Comparison of ENCODE assay signal across 8 cellular contexts in the genomic region with DNA sequence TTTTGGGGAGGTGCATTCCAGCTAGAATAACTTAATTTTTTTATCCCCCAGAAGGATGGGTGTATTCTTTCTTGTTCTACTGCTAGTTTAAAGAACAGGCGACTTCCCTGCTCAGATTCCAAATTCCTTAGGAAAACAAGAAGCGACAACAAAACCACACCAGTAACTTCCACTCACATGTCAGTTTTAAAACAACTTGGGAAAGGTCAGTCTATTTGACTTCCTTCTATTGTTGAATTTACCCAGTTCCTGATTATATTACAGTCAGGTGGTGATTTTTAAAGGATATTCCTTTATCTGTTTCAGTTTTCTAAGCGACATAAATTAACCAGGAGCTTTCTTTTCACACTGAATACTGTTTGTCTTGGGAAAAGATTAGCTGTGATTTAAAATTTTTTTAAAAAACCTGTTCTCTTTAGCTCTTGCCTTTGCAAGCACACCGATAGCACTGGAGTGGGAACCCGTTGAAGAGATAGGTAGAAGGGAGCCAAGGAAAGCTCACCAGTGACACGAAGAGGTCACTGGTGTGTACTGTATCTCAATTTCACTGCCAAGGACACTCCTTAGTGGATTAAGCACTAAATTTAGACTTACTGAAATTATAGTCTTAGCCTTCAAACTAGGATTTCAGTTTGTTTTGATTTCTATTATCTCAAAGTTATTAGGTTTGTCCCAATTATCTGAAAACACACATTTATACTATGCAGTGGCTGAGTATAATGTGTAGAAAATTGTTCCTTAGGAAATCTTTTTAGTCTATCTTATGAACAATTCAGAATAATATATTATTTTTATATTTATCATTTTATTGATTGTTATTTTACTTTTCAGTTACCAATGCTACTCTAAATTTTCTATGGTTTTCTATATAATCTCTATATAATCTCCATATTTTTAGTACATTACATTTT. TPM values are rescaled to one million over a fixed set of nuclear protein-coding genes. Genes with fewer than 3 reads are reported as not detected.
DNase-seq lines count a peak whose midpoint lies in the region; FAIRE-seq and TF ChIP-seq lines count a peak whose summit lies in the region.

No MANE protein-coding gene starts in this region.

- peak overlapping the region; percentile 61 for H3K9ac ChIP-seq in mesenchymal stem cell (ENCODE audit: low read length)

- H3K4me3 Mint-ChIP-seq in HFFc6: peak overlapping the region; percentile 22; the same call in 1 of the 2 replicates

- TF ChIP-seq CTCF in A673 (conservative IDR thresholded peaks at IDR 0.05; ENCODE audit: low read depth, low read length) (peak; percentile 66), GM12875 (IDR thresholded peaks at IDR 0.05; ENCODE audit: borderline replicate concordance, insufficient read depth, low read depth, low read length) (peak; percentile 61), HFFc6 (IDR thresholded peaks at IDR 0.05) (peak; percentile 79), PC-9 (conservative IDR thresholded peaks at IDR 0.05) (peak; percentile 85), dorsolateral prefrontal cortex (IDR thresholded peaks at IDR 0.05 in 54 of 56, conservative IDR thresholded peaks at IDR 0.05 in 2 of 56; ENCODE audit: low read depth in 1 of 56, partially characterized antibody in 56 of 56) (peak; percentile 25 to 78 (median 61))

- no peak overlapping the region for H3K27ac Mint-ChIP-seq in HFFc6

- H3K27me3 ChIP-seq in A673 (replicated peaks; ENCODE audit: insufficient read depth, low read depth, low read length, poor library complexity) (peaks cover 7% of the 10 kb centered on the region), PC-9 (ENCODE audit: insufficient read depth, low read depth) (no peaks in the 10 kb centered on the region), dorsolateral prefrontal cortex (no peaks in the 10 kb centered on the region), mesenchymal stem cell (ENCODE audit: control insufficient read depth in 1 of 2, insufficient read depth in 1 of 2, low read length in 2 of 2) (no peaks in the 10 kb centered on the region)

- WGBS in mesenchymal stem cell: 12% methylated on average over 5 of the region's 6 CpGs

- H3K79me1 ChIP-seq in mesenchymal stem cell (replicated peaks; ENCODE audit: low read length, poor library complexity, severe bottlenecking): peaks cover 2% of the 10 kb centered on the region

- H3K9me3 ChIP-seq in A673 (ENCODE audit: low read depth, low read length, poor library complexity, severe bottlenecking) (no peaks in the 10 kb centered on the region), PC-9 (ENCODE audit: insufficient read depth, low read depth) (0 out of 2 replicates have a peak, but pooled peaks cover 7% of the 10 kb centered on the region), mesenchymal stem cell (ENCODE audit: control insufficient read depth, low read length) (no peaks in the 10 kb centered on the region)

- no peaks in the 10 kb centered on the region for H3K9me2 ChIP-seq in PC-9 (ENCODE audit: insufficient read depth)

- no peaks in the 10 kb centered on the region for H3K36me3 Mint-ChIP-seq in HFFc6 (ENCODE audit: low read depth)

- no peak overlapping the region for H3K23ac ChIP-seq in mesenchymal stem cell (ENCODE audit: low read length in 2 of 2)

- H2BK120ac ChIP-seq in mesenchymal stem cell (ENCODE audit: low read depth, low read length): no peak overlapping the region

- H3K4me1 ChIP-seq in A673 (ENCODE audit: insufficient read depth, low read length, poor library complexity, severe bottlenecking) (peaks cover 17% of the 10 kb centered on the region), PC-9 (replicated peaks; ENCODE audit: insufficient read depth) (peaks cover 10% of the 10 kb centered on the region), mesenchymal stem cell (ENCODE audit: control insufficient read depth, insufficient read depth, low read depth, low read length) (no peaks in the 10 kb centered on the region)

- peaks cover 42% of the 10 kb centered on the region for H3K4me1 Mint-ChIP-seq in HFFc6 (ENCODE audit: low read depth)

- H2BK12ac ChIP-seq in mesenchymal stem cell (ENCODE audit: low read length in 2 of 2): no peak overlapping the region

- H2AFZ ChIP-seq in PC-9: no peak overlapping the region
- H2AFZ ChIP-seq in mesenchymal stem cell (ENCODE audit: low read depth, low read length): no peak overlapping the region

- CTCF ChIA-PET in A673 (lab: Charles Lee) (interaction anchor here (0.5 to 1.7 kb wide), 6 partner anchors 24 to 1002 kb away, joined by 3 to 6 read pairs (median 4); no protein-coding TSS in a partner anchor), PC-9 (lab: Charles Lee) (interaction anchor here (0.6 to 1.6 kb wide), 5 partner anchors 21 to 1093 kb away, joined by 3 to 21 read pairs (median 4); no protein-coding TSS in a partner anchor)

- H4K91ac ChIP-seq in mesenchymal stem cell (ENCODE audit: low read length): no peak overlapping the region

- H3K4me3 ChIP-seq in A673 (ENCODE audit: low read depth, low read length, poor library complexity, severe bottlenecking) (no peak overlapping the region), GM12875 (ENCODE audit: low read depth, low read length) (no peak overlapping the region), PC-9 (no peak overlapping the region), dorsolateral prefrontal cortex (peak overlapping the region in 24 of 59 donors; percentile 2 to 42 (median 20)), mesenchymal stem cell (ENCODE audit: insufficient read depth in 1 of 2, low read depth in 1 of 2, low read length in 2 of 2) (no peak overlapping the region)

- H3K4me2 ChIP-seq in PC-9 (peak overlapping the region; percentile 18), mesenchymal stem cell (ENCODE audit: low read length, poor library complexity, severe bottlenecking) (no peak overlapping the region)

- H3K79me2 ChIP-seq in PC-9 (ENCODE audit: low read depth): no peaks in the 10 kb centered on the region

- H3K36me3 ChIP-seq in A673 (ENCODE audit: insufficient read depth, low read length, poor library complexity, severe bottlenecking) (no peaks in the 10 kb centered on the region), PC-9 (ENCODE audit: low read depth) (no peaks in the 10 kb centered on the region), mesenchymal stem cell (ENCODE audit: control insufficient read depth in 1 of 2, insufficient read depth in 2 of 2, low read depth in 1 of 2, low read length in 2 of 2) (no peaks in the 10 kb centered on the region)

- no peaks in the 10 kb centered on the region for H3K27me3 Mint-ChIP-seq in HFFc6 (ENCODE audit: insufficient read depth)

- H3K9me3 Mint-ChIP-seq in HFFc6: no peaks in the 10 kb centered on the region

- H3K14ac ChIP-seq in mesenchymal stem cell (ENCODE audit: low read length in 2 of 2): no peak overlapping the region

- no peak overlapping the region for H2BK5ac ChIP-seq in mesenchymal stem cell (ENCODE audit: low read depth, low read length, poor library complexity, severe bottlenecking)

- H3K18ac ChIP-seq in mesenchymal stem cell (ENCODE audit: low read depth in 1 of 2, low read length in 2 of 2): no peak overlapping the region

- H2AK5ac ChIP-seq in mesenchymal stem cell (ENCODE audit: low read length, severe bottlenecking): no peak overlapping the region

- intact Hi-C loops in A673 (cut with micrococcal nuclease; ENCODE audit: unreplicated experiment): no loop called here
- intact Hi-C loops in PC-9 (cut with micrococcal nuclease; ENCODE audit: unreplicated experiment): loop anchor here (1.0 to 5.0 kb wide), 5 partner anchors 387 to 1099 kb away; no protein-coding TSS in a partner anchor
- intact Hi-C loops in dorsolateral prefrontal cortex (cut with DNase I): loop anchor here in 1 of 2 donors (10.0 kb wide), 1 partner anchor 585 kb away; no protein-coding TSS in a partner anchor

- no peaks in the 10 kb centered on the region for H4K20me1 ChIP-seq in PC-9 (ENCODE audit: insufficient read depth)

- no peak overlapping the region for H4K8ac ChIP-seq in mesenchymal stem cell (ENCODE audit: low read length)

- BruUV-seq in A673 (replicated peaks; lab: Mats Ljungman, UMichigan): no TSS peak
- no TSS peak for BruUV-seq in PC-9 (replicated peaks; lab: Mats Ljungman, UMichigan)

- POLR2A ChIA-PET in A673 (lab: Charles Lee; ENCODE audit: low non-redundant PET) (interaction anchor here (0.6 kb wide), 1 partner anchor 148 kb away, joined by 3 read pairs; no protein-coding TSS in a partner anchor), PC-9 (lab: Charles Lee; ENCODE audit: unreplicated experiment) (interaction anchor here (0.6 kb wide), 3 partner anchors 14 to 1625 kb away, joined by 3 to 4 read pairs (median 3); no protein-coding TSS in a partner anchor)

- H3K27ac ChIP-seq in A673 (ENCODE audit: low read depth, low read length, poor library complexity, severe bottlenecking) (no peak overlapping the region), PC-9 (peak overlapping the region; percentile 49), dorsolateral prefrontal cortex (peak overlapping the region in 2 of 59 donors; percentile 2 to 10), mesenchymal stem cell (ENCODE audit: low read length, poor library complexity, severe bottlenecking) (peak overlapping the region; percentile 38)

- no peak for FAIRE-seq in urothelium cell line (lab: Jason Lieb, UNC)

- no peak overlapping the region for H2BK15ac ChIP-seq in mesenchymal stem cell (ENCODE audit: low read depth, poor library complexity, severe bottlenecking)

- DNase-seq in A673 (ENCODE audit: low spot score) (peak; percentile 72), HFFc6 (peak; percentile 64), M059J (ENCODE audit: low read depth) (peak; percentile 86), PC-9 (peak; percentile 54 to 77), dorsolateral prefrontal cortex (peak in 1 of 10 donors; percentile 54), mesenchymal stem cell (peak; percentile 78), urothelium cell line (ENCODE audit: low spot score) (peak; percentile 52)

- no peaks in the 10 kb centered on the region; the same call in 1 of the 2 replicates for H3F3A ChIP-seq in PC-9 (ENCODE audit: insufficient read depth, low read depth)

- H3K4ac ChIP-seq in mesenchymal stem cell (ENCODE audit: low read depth in 1 of 2, low read length in 2 of 2): no peak overlapping the region

RNA-seq across cellular contexts. Expression of gene MARCKS, which starts 22.3 kb away (rescaled TPM):
- total RNA-seq in A673 (2021) (95.9 and 110 TPM in 2 replicates), PC-9 (2021) (93.2 and 106 TPM in 2 replicates), dorsolateral prefrontal cortex (100 to 1,000 TPM in 31 of 120 experiments, 10 to 100 TPM in 89; 59.7 to 140 (median 92.6) TPM)
- total RNA-seq in HFFc6 (2021; fragmentation: NEBNext Ultra II Directional; extraction: Animal tissue kit (Norgen Biotek cat#: 25700)): 100 to 1,000 TPM; 162 to 199 (median 166) TPM
- total RNA-seq in M059J (2014; rRNA removed; shearing (Covaris generic)): 115 and 184 TPM in 2 replicates
- polyA plus RNA-seq in mesenchymal stem cell (2013, experiment 1 of 2): 133 TPM
- polyA plus RNA-seq in mesenchymal stem cell (2013, experiment 2 of 2): 131 TPM
